Comparison of ENCODE assay signal across 8 cellular contexts in the genomic region with DNA sequence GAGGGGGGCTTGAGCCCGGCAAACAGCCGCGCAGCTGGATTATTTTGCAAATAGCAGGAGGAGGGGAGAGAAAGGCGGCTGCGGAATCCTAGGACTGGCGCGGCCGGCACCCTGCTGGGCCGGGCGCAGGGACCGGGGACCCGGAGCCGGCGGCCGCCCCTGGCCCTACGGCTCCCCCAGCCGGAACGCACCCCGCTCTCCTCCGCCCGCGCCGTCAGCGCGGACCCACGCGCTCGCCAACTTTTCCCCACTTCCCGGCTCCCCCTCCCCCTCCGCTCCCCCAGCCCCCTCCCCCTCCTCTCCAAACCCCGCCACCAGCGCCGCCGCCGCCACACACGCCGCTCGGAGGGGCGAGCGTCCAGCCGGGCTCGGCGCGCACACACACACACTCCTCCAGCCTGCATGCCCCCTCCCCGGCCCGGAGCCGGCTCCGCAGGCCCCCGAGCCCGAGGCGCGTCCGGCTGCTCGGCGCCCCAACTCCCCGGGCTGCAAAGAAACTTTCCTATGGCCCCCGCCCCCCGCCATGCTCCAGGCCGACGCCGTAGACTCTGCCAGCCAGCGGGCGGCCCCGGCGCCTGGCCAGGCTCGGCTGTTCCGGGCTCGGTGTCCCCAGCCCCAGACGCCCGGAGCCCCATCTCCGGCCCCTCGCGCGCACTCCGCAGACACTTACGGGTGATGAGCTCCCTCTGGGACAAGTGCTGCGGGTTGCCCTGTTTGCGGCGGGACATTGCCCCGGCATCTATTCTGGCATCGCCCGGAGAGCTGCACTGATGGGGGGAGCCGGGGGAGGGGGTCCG. TPM values are rescaled to one million over a fixed set of nuclear protein-coding genes. Genes with fewer than 3 reads are reported as not detected.
DNase-seq lines count a peak whose midpoint lies in the region; ATAC-seq and TF ChIP-seq lines count a peak whose summit lies in the region.

No MANE protein-coding gene starts in this region.

- H3K4me3 Mint-ChIP-seq in activated CD4-positive, alpha-beta memory T cell treated with anti-CD3 and anti-CD28 coated beads for 36 hours: peak overlapping the region; percentile 96
- peak overlapping the region; percentile 90 to 98 for H3K4me3 Mint-ChIP-seq in stimulated activated naive CD8-positive, alpha-beta T cell treated with anti-CD3 and anti-CD28 coated beads, Interleukin-15, amount 100 ng/mL, for 72 hours

- intact Hi-C loops in heart right ventricle (cut with DNase I): no loop called here
- intact Hi-C loops in Right ventricle myocardium superior (cut with DNase I): no loop called here
- intact Hi-C loops in activated CD4-positive, alpha-beta memory T cell treated with anti-CD3 and anti-CD28 coated beads for 36 hours (cut with micrococcal nuclease): loop anchor here (5.0 kb wide), 3 partner anchors 1048 to 1563 kb away; no protein-coding TSS in a partner anchor

- CTCF ChIA-PET in activated CD4-positive, alpha-beta memory T cell treated with anti-CD3 and anti-CD28 coated beads for 36 hours (lab: Charles Lee): interaction anchor here (1.1 to 6.8 kb wide), 6 partner anchors 9 to 1274 kb away, joined by 3 to 110 read pairs (median 15); no protein-coding TSS in a partner anchor

- H3K4me1 ChIP-seq in heart right ventricle: peaks cover 4 to 56% (median 40%) of the 10 kb centered on the region in 9 donors

- POLR2A ChIA-PET in activated CD4-positive, alpha-beta memory T cell treated with anti-CD3 and anti-CD28 coated beads for 36 hours (lab: Charles Lee): interaction anchor here (1.5 to 19.8 kb wide), 7 partner anchors 9 to 1293 kb away, joined by 6 to 425 read pairs (median 20); no protein-coding TSS in a partner anchor

- H3K36me3 ChIP-seq in heart right ventricle: no peaks in the 10 kb centered on the region

- H3K27me3 ChIP-seq in heart right ventricle: peaks cover 37 to 100% (median 93%) of the 10 kb centered on the region in 7 donors

- peaks cover 3% of the 10 kb centered on the region for H3K27me3 Mint-ChIP-seq in activated CD4-positive, alpha-beta memory T cell treated with anti-CD3 and anti-CD28 coated beads for 36 hours
- no peaks in the 10 kb centered on the region for H3K27me3 Mint-ChIP-seq in stimulated activated naive CD8-positive, alpha-beta T cell treated with anti-CD3 and anti-CD28 coated beads, Interleukin-15, amount 100 ng/mL, for 72 hours

- no peak for TF ChIP-seq CTCF in heart right ventricle (IDR thresholded peaks at IDR 0.05)

- ATAC-seq in heart right ventricle: no peak
- no peak for ATAC-seq in Right ventricle myocardium superior (ENCODE audit: poor library complexity)
- no peak for ATAC-seq in stimulated activated naive CD8-positive, alpha-beta T cell treated with anti-CD3 and anti-CD28 coated beads, Interleukin-15, amount 100 ng/mL, for 72 hours
- no peak for ATAC-seq in GM21529 (IDR thresholded peaks at IDR 0.05; ENCODE audit: unreplicated experiment)

- peaks cover 34% of the 10 kb centered on the region for H3K4me1 Mint-ChIP-seq in activated CD4-positive, alpha-beta memory T cell treated with anti-CD3 and anti-CD28 coated beads for 36 hours (ENCODE audit: low read depth)
- peaks cover 46% of the 10 kb centered on the region for H3K4me1 Mint-ChIP-seq in stimulated activated naive CD8-positive, alpha-beta T cell treated with anti-CD3 and anti-CD28 coated beads, Interleukin-15, amount 100 ng/mL, for 72 hours

- no peaks in the 10 kb centered on the region for H3K9me3 Mint-ChIP-seq in activated CD4-positive, alpha-beta memory T cell treated with anti-CD3 and anti-CD28 coated beads for 36 hours
- no peaks in the 10 kb centered on the region for H3K9me3 Mint-ChIP-seq in stimulated activated naive CD8-positive, alpha-beta T cell treated with anti-CD3 and anti-CD28 coated beads, Interleukin-15, amount 100 ng/mL, for 72 hours

- peak overlapping the region; percentile 100 for H3K27ac Mint-ChIP-seq in activated CD4-positive, alpha-beta memory T cell treated with anti-CD3 and anti-CD28 coated beads for 36 hours
- peak overlapping the region; percentile 99 for H3K27ac Mint-ChIP-seq in stimulated activated naive CD8-positive, alpha-beta T cell treated with anti-CD3 and anti-CD28 coated beads, Interleukin-15, amount 100 ng/mL, for 72 hours

- DNase-seq in heart right ventricle (no peak), Right ventricle myocardium superior (no peak), NCI-H146 (lab: John Stamatoyannopoulos, UW) (no peak), midbrain (lab: John Stamatoyannopoulos, UW) (no peak)
- DNase-seq in activated CD4-positive, alpha-beta memory T cell treated with anti-CD3 and anti-CD28 coated beads for 36 hours: peak; percentile 52
- peak; percentile 60 to 64 for DNase-seq in stimulated activated naive CD8-positive, alpha-beta T cell treated with anti-CD3 and anti-CD28 coated beads, Interleukin-15, amount 100 ng/mL, for 72 hours

- H3K36me3 Mint-ChIP-seq in activated CD4-positive, alpha-beta memory T cell treated with anti-CD3 and anti-CD28 coated beads for 36 hours: peaks cover 33% of the 10 kb centered on the region

- WGBS in heart right ventricle, 2 donors: 1% methylated on average over 51 to 81 of the region's 84 CpGs

- peak overlapping the region in 9 of 10 donors; percentile 15 to 55 (median 38) for H3K4me3 ChIP-seq in heart right ventricle
- peak overlapping the region; percentile 73 for H3K4me3 ChIP-seq in iPS-11a (ENCODE audit: low read depth, low read length)

- H3K27ac ChIP-seq in heart right ventricle: peak overlapping the region in 1 of 10 donors; percentile 84

- no peaks in the 10 kb centered on the region for H3K9me3 ChIP-seq in heart right ventricle

RNA-seq across cellular contexts. Expression of a gene that starts 1.3 kb away (rescaled TPM):
- 1 to 10 TPM in 1 of 10 donors, under 1 TPM in 8, not detected in 1; 0.05 to 1.9 (median 0.13) TPM for total RNA-seq in heart right ventricle
- under 1 TPM in 1 of 2 donors, not detected in 1; 0.03 TPM for polyA plus RNA-seq in heart right ventricle
- total RNA-seq in Right ventricle myocardium superior: 0.08 TPM
- total RNA-seq in activated CD4-positive, alpha-beta memory T cell treated with anti-CD3 and anti-CD28 coated beads for 36 hours: 10 to 100 TPM; 48.9 to 49.1 TPM

Comparison
In these comparisons a context has a peak if more than half of its experiments do, and no peak if none do; other contexts are left out.
1. DNase-seq: peak in activated CD4-positive, alpha-beta memory T cell treated with anti-CD3 and anti-CD28 coated beads for 36 hours (single experiment) and stimulated activated naive CD8-positive, alpha-beta T cell treated with anti-CD3 and anti-CD28 coated beads, Interleukin-15, amount 100 ng/mL, for 72 hours (2 of 2); none in heart right ventricle (0 of 2), Right ventricle myocardium superior (single experiment), NCI-H146 (single experiment) and midbrain (single experiment).
2. RNA of a gene that starts 1.3 kb away (total RNA-seq): 48.9 to 49.1 TPM in activated CD4-positive, alpha-beta memory T cell treated with anti-CD3 and anti-CD28 coated beads for 36 hours; 0.05 to 1.9 TPM in heart right ventricle and 0.08 TPM in Right ventricle myocardium superior (single experiment); every median in the first group is over 10 times any median in the second.